26 cellular contexts compared by ENCODE assay signal in the genomic region with DNA sequence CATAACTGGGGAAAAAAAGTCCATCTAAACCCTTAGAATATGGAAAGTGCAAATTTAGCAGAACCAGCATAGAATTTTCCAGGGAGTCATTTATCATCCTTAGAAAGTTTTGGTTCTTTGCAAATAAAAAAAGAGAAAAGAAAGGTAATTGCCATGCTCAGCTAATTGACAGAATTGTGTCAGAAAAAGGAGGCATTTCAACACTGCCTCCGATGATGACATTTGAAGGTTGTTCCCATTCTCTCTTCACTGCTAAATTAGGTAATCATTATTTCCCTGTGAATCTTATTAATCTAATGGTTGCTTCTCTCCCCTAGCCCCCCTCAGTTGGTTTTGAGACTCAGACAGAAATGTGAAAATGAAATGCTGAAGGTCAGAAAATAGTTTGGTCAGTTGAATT.
DNase-seq lines count a peak whose midpoint lies in the region; ATAC-seq, FAIRE-seq and TF ChIP-seq lines count a peak whose summit lies in the region.
"Had no signal": no experiment of that assay in that cellular context is flagged by ENCODE, and none has a peak within 500 bp of the region (broad histone marks: within the 10 kb centered on the region; RNA-seq: fewer than 3 reads in every experiment).

No MANE protein-coding gene starts in this region.

- H3K36me3 Mint-ChIP-seq in neural crest cell (ENCODE audit: low read depth), result peaks cover 2% of the 10 kb centered on the region
- H3K36me3 Mint-ChIP-seq in CD4-positive, alpha-beta memory T cell, result no peaks in the 10 kb centered on the region
- H3K36me3 Mint-ChIP-seq: CD14-positive monocyte; CD4-positive, CD25-positive, alpha-beta regulatory T cell; CD8-positive, alpha-beta T cell had no signal

- peaks cover 38% of the 10 kb centered on the region for H3K79me2 ChIP-seq in K562 (ENCODE audit: control insufficient read depth, insufficient read depth, low read length)

- H3K4me2 ChIP-seq in K562 (ENCODE audit: insufficient read depth, low read length), result peak overlapping the region; percentile 93
- H3K4me2 ChIP-seq: BLaER1 had no signal

- no peak for FAIRE-seq in K562 (lab: Jason Lieb, UNC)
- FAIRE-seq: A204.1, GM12892, GM18507 had no signal

- no peaks in the 10 kb centered on the region; the same call in 2 of the 3 replicates for H3K36me3 ChIP-seq in K562 (ENCODE audit: control insufficient read depth, insufficient read depth, low read length)
- H3K36me3 ChIP-seq in CD4-positive, alpha-beta memory T cell (ENCODE audit: insufficient read depth, low read length), result no peaks in the 10 kb centered on the region
- H3K36me3 ChIP-seq: BE2C, BLaER1 had no signal

- H3K4me1 ChIP-seq in K562 (replicated peaks in 1 of 2; ENCODE audit: control insufficient read depth in 2 of 2, insufficient read depth in 2 of 2, low read length in 2 of 2), result peaks cover 17 to 55% of the 10 kb centered on the region in 2 experiments
- H3K4me1 ChIP-seq in CD4-positive, alpha-beta memory T cell (ENCODE audit: insufficient read depth, low read length), result no peaks in the 10 kb centered on the region
- H3K4me1 ChIP-seq: BE2C had no signal

- H3K27ac ChIP-seq in HL-60 (replicated peaks) (no peak overlapping the region), K562 (ENCODE audit: extremely low read depth, low read depth, low read length) (peak overlapping the region; percentile 78; the same call in 2 of the 3 replicates)
- H3K27ac ChIP-seq in CD4-positive, alpha-beta memory T cell (ENCODE audit: low read depth, low read length), result no peak overlapping the region
- H3K27ac ChIP-seq: BLaER1 had no signal

- POLR2A ChIA-PET in K562 (lab: Yijun Ruan, JAX), result interaction anchor here (0.8 to 3.3 kb wide), 6 partner anchors 10 to 53 kb away, joined by 4 to 26 read pairs (median 10); no protein-coding TSS in a partner anchor
- POLR2A ChIA-PET in CD4-positive, alpha-beta memory T cell (lab: Charles Lee; ENCODE audit: partially characterized antibody), result no interaction called here

- 47% methylated on average over 1 of the region's 1 CpG for WGBS in K562 (ENCODE audit: insufficient coverage, low coverage, missing lambda C conversion rate)

- no peak for TF ChIP-seq CTCF in HL-60 (IDR thresholded peaks at IDR 0.05; ENCODE audit: insufficient read depth, low read length)
- no peak for TF ChIP-seq CTCF in K562 (IDR thresholded peaks at IDR 0.05 in 2 of 3, conservative IDR thresholded peaks at IDR 0.05 in 1 of 3; ENCODE audit: insufficient read depth in 2 of 3, low read depth in 1 of 3, low read length in 3 of 3)
- TF ChIP-seq CTCF in neural crest cell (conservative IDR thresholded peaks at IDR 0.05), result no peak

- ATAC-seq in K562, result no peak
- no peak for ATAC-seq in HG02973 (IDR thresholded peaks at IDR 0.05; ENCODE audit: unreplicated experiment)
- ATAC-seq: CD8-positive, alpha-beta T cell; GM12878 had no signal

- in situ Hi-C loops in K562 (cut with MboI), result no loop called here

- TF ChIP-seq POLR2A in K562 (conservative IDR thresholded peaks at IDR 0.05), result no peak

- intact Hi-C loops in K562 (cut with micrococcal nuclease), result loop anchor here (2.0 to 10.0 kb wide), 2 partner anchors 53 to 143 kb away; a partner anchor contains a TSS
- intact Hi-C loops in CD4-positive, alpha-beta memory T cell (cut with micrococcal nuclease), result no loop called here

- DNase-seq in HL-60 (ENCODE audit: low read depth in 1 of 2, low spot score in 1 of 2), result peak; percentile 3 to 35
- no peak for DNase-seq in K562 (ENCODE audit: extremely low read depth in 1 of 4, low spot score in 3 of 4)
- DNase-seq in neural crest cell (ENCODE audit: low read depth, low spot score), result no peak
- no peak for DNase-seq in SW480 (ENCODE audit: low spot score)
- DNase-seq in CD4-positive, alpha-beta memory T cell, result no peak
- no peak for DNase-seq in stimulated activated naive CD4-positive, alpha-beta T cell (lab: John Stamatoyannopoulos, UW)
- DNase-seq: 8988T; ACHN; BE2C; C1 segment of cervical spinal cord; CD4-positive, CD25-positive, alpha-beta regulatory T cell; CD8-positive, alpha-beta T cell; DMS 273 treated with DMSO at 0.1 percent for 48 hours; DMS153; DMS53; DMS79; DND-41; EL; GDM1 had no signal

- no TSS peak for BruUV-seq in K562 (replicated peaks; lab: Mats Ljungman, UMichigan)

- H3K9me3 ChIP-seq in K562 (replicated peaks; ENCODE audit: control insufficient read depth, insufficient read depth, low read depth, low read length), result peaks cover 4% of the 10 kb centered on the region
- no peaks in the 10 kb centered on the region for H3K9me3 ChIP-seq in CD4-positive, alpha-beta memory T cell (ENCODE audit: control insufficient read depth in 1 of 2, low read length in 2 of 2)
- H3K9me3 ChIP-seq: BE2C had no signal

- no peaks in the 10 kb centered on the region for H3K9me3 Mint-ChIP-seq in neural crest cell
- peaks cover 0 to 2% (median 0%) of the 10 kb centered on the region in 8 donors for H3K9me3 Mint-ChIP-seq in CD4-positive, alpha-beta memory T cell
- H3K9me3 Mint-ChIP-seq: CD8-positive, alpha-beta T cell had no signal

- no peaks in the 10 kb centered on the region for H3K9me1 ChIP-seq in K562 (ENCODE audit: control insufficient read depth, insufficient read depth, low read length)

- H3K27me3 ChIP-seq in HL-60 (ENCODE audit: insufficient read depth, poor library complexity, severe bottlenecking) (peaks cover 2% of the 10 kb centered on the region), K562 (ENCODE audit: control insufficient read depth in 2 of 2, insufficient read depth in 2 of 2, low read length in 2 of 2) (no peaks in the 10 kb centered on the region)
- H3K27me3 ChIP-seq in CD4-positive, alpha-beta memory T cell (ENCODE audit: insufficient read depth, low read length), result no peaks in the 10 kb centered on the region
- H3K27me3 ChIP-seq: BE2C, BLaER1 had no signal

- CTCF ChIA-PET in K562 (lab: Yijun Ruan, JAX; ENCODE audit: low intra/inter-chr PET ratio), result no interaction called here
- CTCF ChIA-PET in CD4-positive, alpha-beta memory T cell (lab: Charles Lee; ENCODE audit: partially characterized antibody), result no interaction called here

- H3K4me1 Mint-ChIP-seq in neural crest cell, result peaks cover 18% of the 10 kb centered on the region
- no peaks in the 10 kb centered on the region for H3K4me1 Mint-ChIP-seq in CD4-positive, alpha-beta memory T cell
- H3K4me1 Mint-ChIP-seq: CD4-positive, CD25-positive, alpha-beta regulatory T cell had no signal

- no peak for TF ChIP-seq RAD21 in K562 (CRISPR knock-in tag; conservative IDR thresholded peaks at IDR 0.05 in 1 of 2, IDR thresholded peaks at IDR 0.05 in 1 of 2)

- no peaks in the 10 kb centered on the region for H3K27me3 Mint-ChIP-seq in neural crest cell (ENCODE audit: low read depth)
- H3K27me3 Mint-ChIP-seq in CD4-positive, alpha-beta memory T cell, result peaks cover 8 to 11% of the 10 kb centered on the region in 2 donors

- no peak overlapping the region for H3K4me3 ChIP-seq in HL-60 (replicated peaks; ENCODE audit: insufficient read depth, low read length)
- peak overlapping the region; percentile 38 for H3K4me3 ChIP-seq in K562
- no peak overlapping the region for H3K4me3 ChIP-seq in CD4-positive, alpha-beta memory T cell (ENCODE audit: low read length in 2 of 2)
- H3K4me3 ChIP-seq: BLaER1, GM12878 had no signal

- peak overlapping the region; percentile 46 for H3K27ac Mint-ChIP-seq in neural crest cell (ENCODE audit: unreplicated experiment)
- no peak overlapping the region for H3K27ac Mint-ChIP-seq in CD4-positive, alpha-beta memory T cell
- H3K27ac Mint-ChIP-seq: CD14-positive monocyte; CD4-positive, CD25-positive, alpha-beta regulatory T cell; CD8-positive, alpha-beta T cell had no signal

- no peaks in the 10 kb centered on the region for H4K20me1 ChIP-seq in K562 (replicated peaks; ENCODE audit: control insufficient read depth, insufficient read depth, low read length)
- H4K20me1 ChIP-seq: BLaER1 had no signal

- no peak overlapping the region for H3K4me3 Mint-ChIP-seq in neural crest cell
- no peak overlapping the region for H3K4me3 Mint-ChIP-seq in CD4-positive, alpha-beta memory T cell
- H3K4me3 Mint-ChIP-seq: CD4-positive, CD25-positive, alpha-beta regulatory T cell; CD8-positive, alpha-beta T cell had no signal

- H2AFZ ChIP-seq in K562 (ENCODE audit: low read depth, low read length), result no peak overlapping the region

- TF ChIP-seq EP300 in K562 (IDR thresholded peaks at IDR 0.05; ENCODE audit: low read length), result no peak

- H3K9ac ChIP-seq in K562 (ENCODE audit: insufficient read depth in 1 of 2, low read depth in 2 of 2, low read length in 2 of 2), result peak overlapping the region in 1 of 2 experiments; percentile 74; a peak in 2 of 4 replicates
- H3K9ac ChIP-seq: BLaER1 had no signal

TF ChIP-seq in K562, 482 proteins besides CTCF, POLR2A, EP300 and RAD21 (continues in another document):
- TF ChIP-seq LEF1 (IDR thresholded peaks at IDR 0.05) (no peak), HDAC8 (tag; IDR thresholded peaks at IDR 0.05) (no peak), RBFOX2 (IDR thresholded peaks at IDR 0.05; ENCODE audit: low read depth, low read length) (no peak), CEBPB (tag; IDR thresholded peaks at IDR 0.05) (peak; percentile 70; the same call in 1 of the 2 replicates), CEBPG (CRISPR knock-in tag; IDR thresholded peaks at IDR 0.05) (no peak), CEBPG (tag; conservative IDR thresholded peaks at IDR 0.05 in 1 of 2, IDR thresholded peaks at IDR 0.05 in 1 of 2) (peak in 1 of 2 experiments; percentile 73; a peak in 2 of 4 replicates), ZNF316 (IDR thresholded peaks at IDR 0.05) (peak; percentile 25; the same call in 1 of the 2 replicates), ATF1 (CRISPR knock-in tag; IDR thresholded peaks at IDR 0.05) (no peak), ATF1 (tag; IDR thresholded peaks at IDR 0.05) (no peak), MTF1 (CRISPR knock-in tag; IDR thresholded peaks at IDR 0.05; ENCODE audit: borderline replicate concordance) (no peak), ZNF347 (CRISPR knock-in tag; IDR thresholded peaks at IDR 0.05; ENCODE audit: low read depth) (no peak)
- TF ChIP-seq, protein P1, sequence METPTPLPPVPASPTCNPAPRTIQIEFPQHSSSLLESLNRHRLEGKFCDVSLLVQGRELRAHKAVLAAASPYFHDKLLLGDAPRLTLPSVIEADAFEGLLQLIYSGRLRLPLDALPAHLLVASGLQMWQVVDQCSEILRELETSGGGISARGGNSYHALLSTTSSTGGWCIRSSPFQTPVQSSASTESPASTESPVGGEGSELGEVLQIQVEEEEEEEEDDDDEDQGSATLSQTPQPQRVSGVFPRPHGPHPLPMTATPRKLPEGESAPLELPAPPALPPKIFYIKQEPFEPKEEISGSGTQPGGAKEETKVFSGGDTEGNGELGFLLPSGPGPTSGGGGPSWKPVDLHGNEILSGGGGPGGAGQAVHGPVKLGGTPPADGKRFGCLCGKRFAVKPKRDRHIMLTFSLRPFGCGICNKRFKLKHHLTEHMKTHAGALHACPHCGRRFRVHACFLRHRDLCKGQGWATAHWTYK (CRISPR knock-in tag; IDR thresholded peaks at IDR 0.05), result no peak

Comparison
In these comparisons a context has a peak if more than half of its experiments do, and no peak if none do; other contexts are left out.
1. DNase-seq: peak in HL-60 (2 of 2); none in K562 (0 of 4), neural crest cell (single experiment), SW480 (single experiment), CD4-positive, alpha-beta memory T cell (0 of 5) and stimulated activated naive CD4-positive, alpha-beta T cell (0 of 6).